In genomic region chr4:77692847-77693432, GRCh38 we compare ENCODE assay signal across 23 cellular contexts.
"Had no signal": no experiment of that assay in that cellular context is flagged by ENCODE, and none has a peak within 500 bp of the region (broad histone marks: within the 10 kb centered on the region; RNA-seq: fewer than 3 reads in every experiment).

No MANE protein-coding gene starts in this region.

- H3K27me3 ChIP-seq: dorsolateral prefrontal cortex, esophagus muscularis mucosa, gastrocnemius medialis, heart right ventricle, ovary, stomach had no signal

- H3K9me3 Mint-ChIP-seq: natural killer cell had no signal

- H3K36me3 ChIP-seq: esophagus muscularis mucosa, gastrocnemius medialis, heart right ventricle, ovary, prostate gland, stomach had no signal

- H3K4me3 Mint-ChIP-seq: natural killer cell, neural crest cell had no signal

- H3K4me1 ChIP-seq: prostate gland had no signal

- H3K27ac ChIP-seq: coronary artery, dorsolateral prefrontal cortex, epithelial cell of prostate, esophagus muscularis mucosa, gastrocnemius medialis, heart right ventricle, ovary, prostate gland, stomach had no signal

- H3K4me1 Mint-ChIP-seq: natural killer cell had no signal

- H3K27ac Mint-ChIP-seq: natural killer cell had no signal

- H3K9me3 ChIP-seq: esophagus muscularis mucosa, gastrocnemius medialis, heart right ventricle, mucosa of descending colon, ovary, prostate gland, stomach had no signal

- ATAC-seq: gastrocnemius medialis, heart right ventricle, left lobe of liver, mucosa of descending colon, natural killer cell, sciatic nerve had no signal

- H3K36me3 Mint-ChIP-seq: natural killer cell had no signal

- DNase-seq: dorsolateral prefrontal cortex; effector CD8-positive, alpha-beta T cell; gastrocnemius medialis; heart right ventricle; hypothalamus; islet precursor cell; mammary epithelial cell; mucosa of descending colon; natural killer cell; ovary; stimulated activated CD4-positive, alpha-beta T cell treated with anti-CD3 and anti-CD28 coated beads, Interleukin-2, amount 100 ng/mL, for 24 hours; stimulated activated CD4-positive, alpha-beta T cell treated with anti-CD3 and anti-CD28 coated beads, Interleukin-4, amount 100 ng/mL, for 4 hours; stimulated activated naive CD4-positive, alpha-beta T cell; stomach; substantia nigra; trophoblast cell had no signal

- H3K4me3 ChIP-seq: coronary artery, dorsolateral prefrontal cortex, esophagus muscularis mucosa, gastrocnemius medialis, heart right ventricle, mucosa of descending colon, ovary, prostate gland, stomach had no signal
